14 cellular contexts compared by ENCODE assay signal in genomic region chr11:126345283-126345682, GRCh38. TPM values are rescaled to one million over a fixed set of nuclear protein-coding genes. Genes with fewer than 3 reads are reported as not detected.
DNase-seq lines count a peak whose midpoint lies in the region; TF ChIP-seq lines count a peak whose summit lies in the region.
"Had no signal": no experiment of that assay in that cellular context is flagged by ENCODE, and none has a peak within 500 bp of the region (broad histone marks: within the 10 kb centered on the region; RNA-seq: fewer than 3 reads in every experiment).

No MANE protein-coding gene starts in this region.

- POLR2A ChIA-PET in CD8-positive, alpha-beta memory T cell (lab: Charles Lee), result no interaction called here

- H3K27me3 ChIP-seq in stomach, result no peaks in the 10 kb centered on the region
- no peaks in the 10 kb centered on the region for H3K27me3 ChIP-seq in CD8-positive, alpha-beta memory T cell (ENCODE audit: insufficient read depth, low read length, poor library complexity, severe bottlenecking)

- H3K4me3 Mint-ChIP-seq in HFFc6 (no peak overlapping the region), immature natural killer cell (no peak overlapping the region)
- no peak overlapping the region for H3K4me3 Mint-ChIP-seq in CD8-positive, alpha-beta memory T cell
- H3K4me3 Mint-ChIP-seq: activated naive CD8-positive, alpha-beta T cell treated with anti-CD3 and anti-CD28 coated beads for 36 hours had no signal

- TF ChIP-seq EP300 in stomach (IDR thresholded peaks at IDR 0.05), result no peak

- H3K27ac Mint-ChIP-seq in HFFc6, result peak overlapping the region; percentile 90; the same call in 1 of the 2 replicates
- peak overlapping the region; percentile 87 to 96 (median 93) for H3K27ac Mint-ChIP-seq in immature natural killer cell
- H3K27ac Mint-ChIP-seq in CD8-positive, alpha-beta memory T cell, result no peak overlapping the region

- H3K4me1 ChIP-seq in stomach, result peaks cover 24 to 74% (median 33%) of the 10 kb centered on the region in 4 donors
- H3K4me1 ChIP-seq in CD8-positive, alpha-beta memory T cell (ENCODE audit: insufficient read depth, low read length), result no peaks in the 10 kb centered on the region

- no peak overlapping the region for H3K4me3 ChIP-seq in stomach
- H3K4me3 ChIP-seq in CD8-positive, alpha-beta memory T cell (ENCODE audit: low read length), result no peak overlapping the region

- H3K27me3 Mint-ChIP-seq in HFFc6 (ENCODE audit: insufficient read depth) (no peaks in the 10 kb centered on the region; the same call in none of the 2 replicates), immature natural killer cell (ENCODE audit: low read depth in 3 of 3) (no peaks in the 10 kb centered on the region)
- H3K27me3 Mint-ChIP-seq in CD8-positive, alpha-beta memory T cell, result no peaks in the 10 kb centered on the region
- H3K27me3 Mint-ChIP-seq: activated naive CD8-positive, alpha-beta T cell treated with anti-CD3 and anti-CD28 coated beads for 36 hours had no signal

- intact Hi-C loops in stomach (cut with DNase I; ENCODE audit: low total_unique reads), result no loop called here

- H3K36me3 Mint-ChIP-seq in HFFc6 (ENCODE audit: low read depth), result peaks cover 24% of the 10 kb centered on the region
- H3K36me3 Mint-ChIP-seq in immature natural killer cell, result peaks cover 16 to 40% (median 18%) of the 10 kb centered on the region in 3 donors
- H3K36me3 Mint-ChIP-seq in CD8-positive, alpha-beta memory T cell, result peaks cover 4 to 77% (median 14%) of the 10 kb centered on the region in 3 donors

- TF ChIP-seq POLR2A in stomach (IDR thresholded peaks at IDR 0.05), result no peak
- TF ChIP-seq POLR2A in erythroblast (IDR thresholded peaks at IDR 0.05; ENCODE audit: low read length), result no peak

- H3K4me1 Mint-ChIP-seq in HFFc6 (ENCODE audit: low read depth), result peaks cover 58% of the 10 kb centered on the region
- H3K4me1 Mint-ChIP-seq in immature natural killer cell, result peaks cover 29 to 42% of the 10 kb centered on the region in 2 donors
- peaks cover 0 to 4% (median 0%) of the 10 kb centered on the region in 3 donors for H3K4me1 Mint-ChIP-seq in CD8-positive, alpha-beta memory T cell

- CTCF ChIA-PET in CD8-positive, alpha-beta memory T cell (lab: Charles Lee), result no interaction called here

- DNase-seq in HFFc6, result no peak
- DNase-seq in immature natural killer cell, result no peak
- no peak for DNase-seq in stomach
- DNase-seq in CD8-positive, alpha-beta memory T cell, result no peak
- no peak for DNase-seq in erythroblast (lab: John Stamatoyannopoulos, UW)
- no peak for DNase-seq in NOMO-1 (lab: John Stamatoyannopoulos, UW; ENCODE audit: unreplicated experiment in 2 of 2)
- DNase-seq: activated CD4-positive, alpha-beta T cell treated with anti-CD3 and anti-CD28 coated beads, Interleukin-2, amount 50 U/mL, for 1 hour; activated naive CD8-positive, alpha-beta T cell treated with anti-CD3 and anti-CD28 coated beads for 36 hours; COR-L47; effector CD8-positive, alpha-beta T cell; hippocampal formation; NCI-H187 treated with DMSO at 0.1 percent for 48 hours; stimulated activated CD4-positive, alpha-beta T cell treated with anti-CD3 and anti-CD28 coated beads, Interleukin-1b, Interleukin-23, amount 100 ng/mL, for 48 hours had no signal

- peaks cover 6 to 57% (median 54%) of the 10 kb centered on the region in 4 donors for H3K36me3 ChIP-seq in stomach
- H3K36me3 ChIP-seq in CD8-positive, alpha-beta memory T cell (ENCODE audit: insufficient read depth, low read length), result peaks cover 20% of the 10 kb centered on the region

- no peaks in the 10 kb centered on the region for H3K9me3 ChIP-seq in stomach
- H3K9me3 ChIP-seq in CD8-positive, alpha-beta memory T cell (ENCODE audit: low read length), result no peaks in the 10 kb centered on the region

- TF ChIP-seq CTCF in HFFc6 (IDR thresholded peaks at IDR 0.05) (no peak), stomach (IDR thresholded peaks at IDR 0.05) (no peak)

- H3K27ac ChIP-seq in adipose tissue (ENCODE audit: low read depth, low read length) (peak overlapping the region; percentile 41), stomach (peak overlapping the region in 4 of 5 donors; percentile 62 to 85 (median 77))
- H3K27ac ChIP-seq in CD8-positive, alpha-beta memory T cell (ENCODE audit: low read depth, low read length), result no peak overlapping the region

- WGBS in adipose tissue, 3 donors, result 92 to 95% (median 94%) methylated on average over 16 of the region's 16 CpGs
- WGBS in stomach, 5 donors, result 93 to 96% (median 94%) methylated on average over 9 to 16 of the region's 16 CpGs

- H3K9me3 Mint-ChIP-seq in HFFc6, result no peaks in the 10 kb centered on the region
- no peaks in the 10 kb centered on the region for H3K9me3 Mint-ChIP-seq in immature natural killer cell
- no peaks in the 10 kb centered on the region for H3K9me3 Mint-ChIP-seq in CD8-positive, alpha-beta memory T cell
- H3K9me3 Mint-ChIP-seq: activated naive CD8-positive, alpha-beta T cell treated with anti-CD3 and anti-CD28 coated beads for 36 hours had no signal

RNA-seq across cellular contexts. Expression of gene ST3GAL4, which starts 10.2 kb away (rescaled TPM):
- 10 to 100 TPM; 25.9 to 34.6 (median 30.0) TPM for total RNA-seq in HFFc6 (2021; fragmentation: NEBNext Ultra II Directional; extraction: Animal tissue kit (Norgen Biotek cat#: 25700))
- polyA plus RNA-seq in adipose tissue, result 10 to 100 TPM in 2 of 3 donors, 1 to 10 TPM in 1; 7.5 to 42.1 (median 20.8) TPM
- 10 to 100 TPM; 25.0 to 31.7 (median 30.9) TPM for polyA plus RNA-seq in immature natural killer cell
- total RNA-seq in stomach, result 10 to 100 TPM in 3 of 5 donors, 1 to 10 TPM in 1, not detected in 1; 9.9 to 31.0 (median 18.4) TPM
- polyA plus RNA-seq in stomach, result 10 to 100 TPM; 12.5 to 26.0 (median 15.7) TPM
- 10 to 100 TPM; 11.0 to 12.5 TPM for total RNA-seq in CD8-positive, alpha-beta memory T cell
- polyA plus RNA-seq in CD8-positive, alpha-beta memory T cell, result 8.3 TPM

RNA-seq across cellular contexts. Expression of gene DCPS, which starts 41.4 kb away (rescaled TPM):
- 10 to 100 TPM; 19.0 to 26.6 (median 24.3) TPM for total RNA-seq in HFFc6 (2021; fragmentation: NEBNext Ultra II Directional; extraction: Animal tissue kit (Norgen Biotek cat#: 25700))
- polyA plus RNA-seq in adipose tissue (10 to 100 TPM; 13.5 to 17.4 (median 15.8) TPM), immature natural killer cell (10 to 100 TPM; 33.1 to 65.7 (median 40.6) TPM), stomach (10 to 100 TPM; 10.5 to 21.2 (median 14.7) TPM)
- 10 to 100 TPM in 2 of 5 donors, 1 to 10 TPM in 3; 1.8 to 60.3 (median 5.9) TPM for total RNA-seq in stomach
- total RNA-seq in CD8-positive, alpha-beta memory T cell, result 10 to 100 TPM; 40.0 to 42.4 TPM
- 59.6 TPM for polyA plus RNA-seq in CD8-positive, alpha-beta memory T cell

Comparison
In these comparisons a context has a peak if more than half of its experiments do, and no peak if none do; other contexts are left out.
1. H3K27ac Mint-ChIP-seq: peak in HFFc6 (single experiment) and immature natural killer cell (6 of 6); none in CD8-positive, alpha-beta memory T cell (0 of 8).